8 cellular contexts compared by ENCODE assay signal in genomic region chr12:4849024-4849594, GRCh38.
DNase-seq lines count a peak whose midpoint lies in the region; ATAC-seq and TF ChIP-seq lines count a peak whose summit lies in the region.

No MANE protein-coding gene starts in this region.

- H3K36me3 ChIP-seq in WERI-Rb-1, result no peaks in the 10 kb centered on the region

- DNase-seq in NCI-H748 (lab: John Stamatoyannopoulos, UW; ENCODE audit: unreplicated experiment) (peak; percentile 37), NCI-H748 treated with DMSO at 0.1 percent for 48 hours (lab: John Stamatoyannopoulos, UW) (no peak), WERI-Rb-1 (no peak), inferior parietal cortex (ENCODE audit: extremely low spot score) (peak; percentile 51), omental fat pad (ENCODE audit: low spot score) (no peak)

- TF ChIP-seq RAD21 in Ishikawa (IDR thresholded peaks at IDR 0.05; ENCODE audit: low read depth), result peak; percentile 40; the same call in 1 of the 2 replicates

- ATAC-seq in HG03442 (IDR thresholded peaks at IDR 0.05; ENCODE audit: unreplicated experiment) (no peak), omental fat pad (ENCODE audit: low FRiP score) (no peak), GM21576 (IDR thresholded peaks at IDR 0.05; ENCODE audit: unreplicated experiment) (no peak)

- TF ChIP-seq EP300 in Ishikawa (IDR thresholded peaks at IDR 0.05; ENCODE audit: borderline replicate concordance), result no peak

- H3K27me3 ChIP-seq in WERI-Rb-1 (ENCODE audit: insufficient read depth, low read depth, severe bottlenecking), result no peaks in the 10 kb centered on the region

- no peak overlapping the region for H3K27ac ChIP-seq in WERI-Rb-1

- peak; percentile 47 for TF ChIP-seq CTCF in WERI-Rb-1 (IDR thresholded peaks at IDR 0.05; ENCODE audit: low read depth, low read length)
- no peak for TF ChIP-seq CTCF in omental fat pad (IDR thresholded peaks at IDR 0.05)

- H3K9me3 ChIP-seq in WERI-Rb-1 (ENCODE audit: severe bottlenecking), result no peaks in the 10 kb centered on the region

- no peak overlapping the region for H3K4me3 ChIP-seq in WERI-Rb-1 (ENCODE audit: low read depth, low read length)

TF ChIP-seq in Ishikawa, 13 proteins besides CTCF, POLR2A, EP300 and RAD21:
- TF ChIP-seq CREB1 (IDR thresholded peaks at IDR 0.05; ENCODE audit: low read depth), result no peak
- no peak for TF ChIP-seq ZBTB7A (IDR thresholded peaks at IDR 0.05; ENCODE audit: low read depth)
- 0 out of 2 replicates have a peak, but pooled peaks have one; percentile 2 for TF ChIP-seq TEAD4 (IDR thresholded peaks at IDR 0.05)

Comparison
In these comparisons a context has a peak if more than half of its experiments do, and no peak if none do; other contexts are left out.
1. DNase-seq: peak in NCI-H748 (single experiment) and inferior parietal cortex (single experiment); none in NCI-H748 treated with DMSO at 0.1 percent for 48 hours (single experiment), WERI-Rb-1 (single experiment) and omental fat pad (single experiment).